Comparison of ENCODE assay signal across 8 cellular contexts in genomic region chr1:108897865-108898720, GRCh38. TPM values are rescaled to one million over a fixed set of nuclear protein-coding genes. Genes with fewer than 3 reads are reported as not detected.
DNase-seq lines count a peak whose midpoint lies in the region; ATAC-seq and TF ChIP-seq lines count a peak whose summit lies in the region.

No MANE protein-coding gene starts in this region.

- ATAC-seq in Right ventricle myocardium inferior (peak; percentile 68), HG03159 (IDR thresholded peaks at IDR 0.05; ENCODE audit: unreplicated experiment) (peak; percentile 79), HG03135 (IDR thresholded peaks at IDR 0.05; ENCODE audit: unreplicated experiment) (no peak)

- WGBS in sigmoid colon, 2 donors: 72 to 77% methylated on average over 8 of the region's 8 CpGs

- no peaks in the 10 kb centered on the region for H3K36me3 ChIP-seq in ascending aorta
- H3K36me3 ChIP-seq in right atrium auricular region: no peaks in the 10 kb centered on the region
- peaks cover 0 to 34% (median 6%) of the 10 kb centered on the region in 4 donors for H3K36me3 ChIP-seq in sigmoid colon

- TF ChIP-seq CTCF in ascending aorta (IDR thresholded peaks at IDR 0.05): peak; percentile 61 to 71 (median 71)
- peak; percentile 55 to 79 for TF ChIP-seq CTCF in right atrium auricular region (IDR thresholded peaks at IDR 0.05)
- TF ChIP-seq CTCF in sigmoid colon (IDR thresholded peaks at IDR 0.05): peak; percentile 50 to 69 (median 66)

- no peaks in the 10 kb centered on the region for H3K9me3 ChIP-seq in ascending aorta
- no peaks in the 10 kb centered on the region for H3K9me3 ChIP-seq in right atrium auricular region
- H3K9me3 ChIP-seq in sigmoid colon: no peaks in the 10 kb centered on the region

- no peak for DNase-seq in Right ventricle myocardium inferior (ENCODE audit: missing footprints)
- no peak for DNase-seq in cardiac septum (ENCODE audit: low spot score)
- DNase-seq in NCI-H69 (lab: John Stamatoyannopoulos, UW): peak; percentile 56
- no peak for DNase-seq in ascending aorta (ENCODE audit: low spot score in 2 of 2)
- no peak for DNase-seq in right atrium auricular region (ENCODE audit: low spot score)
- DNase-seq in sigmoid colon: no peak

- TF ChIP-seq EP300 in sigmoid colon (IDR thresholded peaks at IDR 0.05): no peak

- TF ChIP-seq POLR2A in sigmoid colon (IDR thresholded peaks at IDR 0.05): no peak

- H3K4me3 ChIP-seq in ascending aorta: no peak overlapping the region
- H3K4me3 ChIP-seq in right atrium auricular region: no peak overlapping the region
- no peak overlapping the region for H3K4me3 ChIP-seq in sigmoid colon

- no peaks in the 10 kb centered on the region for H3K4me1 ChIP-seq in ascending aorta
- H3K4me1 ChIP-seq in right atrium auricular region: peaks cover 0 to 5% of the 10 kb centered on the region in 2 donors
- peaks cover 0 to 30% (median 22%) of the 10 kb centered on the region in 4 donors for H3K4me1 ChIP-seq in sigmoid colon

- intact Hi-C loops in Right ventricle myocardium inferior (cut with DNase I): loop anchor here (1.0 kb wide), 1 partner anchor 71 kb away; no protein-coding TSS in a partner anchor
- intact Hi-C loops in cardiac septum (cut with DNase I): loop anchor here (1.0 to 10.0 kb wide), 2 partner anchors 70 to 153 kb away; partner anchors contain the start of gene STXBP3
- intact Hi-C loops in ascending aorta (cut with DNase I): loop anchor here (1.0 to 5.0 kb wide), 2 partner anchors 70 to 151 kb away; partner anchors contain the start of gene STXBP3
- intact Hi-C loops in sigmoid colon (cut with DNase I): loop anchor here (1.0 to 10.0 kb wide), 3 partner anchors 70 to 203 kb away; partner anchors contain the start of genes PRPF38B and STXBP3

- H3K27me3 ChIP-seq in ascending aorta (no peaks in the 10 kb centered on the region), right atrium auricular region (no peaks in the 10 kb centered on the region), sigmoid colon (no peaks in the 10 kb centered on the region)

- no peak overlapping the region for H3K27ac ChIP-seq in ascending aorta
- H3K27ac ChIP-seq in right atrium auricular region: no peak overlapping the region
- H3K27ac ChIP-seq in sigmoid colon: peak overlapping the region in 3 of 4 donors; percentile 76 to 81 (median 79)

RNA-seq across cellular contexts. Expression of gene GPSM2, which starts 21.3 kb away (rescaled TPM):
- 5.1 TPM for total RNA-seq in Right ventricle myocardium inferior
- total RNA-seq in cardiac septum: 0.92 TPM
- 45.1 TPM for total RNA-seq in ascending aorta
- 10 to 100 TPM in 1 of 2 donors, 1 to 10 TPM in 1; 7.9 to 17.2 TPM for total RNA-seq in right atrium auricular region
- total RNA-seq in sigmoid colon: 10 to 100 TPM; 34.3 to 71.7 (median 46.9) TPM
- 10 to 100 TPM in 2 of 3 donors, 1 to 10 TPM in 1; 7.2 to 15.9 (median 12.0) TPM for polyA plus RNA-seq in sigmoid colon

RNA-seq across cellular contexts. Expression of gene AKNAD1, which starts 41.2 kb away (rescaled TPM):
- not detected for total RNA-seq in Right ventricle myocardium inferior
- not detected for total RNA-seq in cardiac septum
- total RNA-seq in ascending aorta: not detected
- not detected for total RNA-seq in right atrium auricular region
- total RNA-seq in sigmoid colon: 1 to 10 TPM in 1 of 4 donors, under 1 TPM in 1, not detected in 2; 0.82 to 2.1 TPM
- polyA plus RNA-seq in sigmoid colon: 1 to 10 TPM in 1 of 3 donors, under 1 TPM in 1, not detected in 1; 0.28 to 2.4 TPM

Comparison
In these comparisons a context has a peak if more than half of its experiments do, and no peak if none do; other contexts are left out.
1. H3K27ac ChIP-seq: peak in sigmoid colon (3 of 4); none in ascending aorta (0 of 2) and right atrium auricular region (0 of 2).
2. Peak in every context shown above with its lines, with median percentiles within 50 percentile points of each other: CTCF ChIP-seq.